1 cellular context compared by ENCODE assay signal in the genomic region with DNA sequence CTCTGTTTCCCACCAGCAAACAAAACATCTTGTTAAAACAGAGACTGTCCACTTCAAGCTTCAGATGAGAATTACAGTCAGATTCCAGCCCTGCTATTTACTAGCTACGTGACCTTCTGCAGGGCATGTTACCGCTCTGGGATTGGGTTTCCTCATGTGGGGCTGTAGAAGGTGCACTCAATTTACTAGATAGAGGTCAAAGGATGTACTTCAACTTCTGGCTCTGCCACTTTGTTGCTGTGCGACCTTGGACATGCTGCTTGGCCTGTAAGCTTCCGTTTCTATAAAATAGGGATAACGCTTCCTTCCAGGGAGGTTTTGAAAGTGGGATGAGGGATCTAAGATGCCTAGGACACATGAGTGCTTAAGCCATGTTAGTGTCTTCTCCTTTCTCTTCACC.
TF ChIP-seq lines count a peak whose summit lies in the region.

No MANE protein-coding gene starts in this region.

TF ChIP-seq in HepG2, 621 proteins besides CTCF, POLR2A, EP300 and RAD21 (continued from another document and continues in another):
- TF ChIP-seq, protein P1, sequence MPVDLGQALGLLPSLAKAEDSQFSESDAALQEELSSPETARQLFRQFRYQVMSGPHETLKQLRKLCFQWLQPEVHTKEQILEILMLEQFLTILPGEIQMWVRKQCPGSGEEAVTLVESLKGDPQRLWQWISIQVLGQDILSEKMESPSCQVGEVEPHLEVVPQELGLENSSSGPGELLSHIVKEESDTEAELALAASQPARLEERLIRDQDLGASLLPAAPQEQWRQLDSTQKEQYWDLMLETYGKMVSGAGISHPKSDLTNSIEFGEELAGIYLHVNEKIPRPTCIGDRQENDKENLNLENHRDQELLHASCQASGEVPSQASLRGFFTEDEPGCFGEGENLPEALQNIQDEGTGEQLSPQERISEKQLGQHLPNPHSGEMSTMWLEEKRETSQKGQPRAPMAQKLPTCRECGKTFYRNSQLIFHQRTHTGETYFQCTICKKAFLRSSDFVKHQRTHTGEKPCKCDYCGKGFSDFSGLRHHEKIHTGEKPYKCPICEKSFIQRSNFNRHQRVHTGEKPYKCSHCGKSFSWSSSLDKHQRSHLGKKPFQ (CRISPR knock-in tag; IDR thresholded peaks at IDR 0.05; ENCODE audit: insufficient replicate concordance): peak; percentile 69
- TF ChIP-seq, protein P2, sequence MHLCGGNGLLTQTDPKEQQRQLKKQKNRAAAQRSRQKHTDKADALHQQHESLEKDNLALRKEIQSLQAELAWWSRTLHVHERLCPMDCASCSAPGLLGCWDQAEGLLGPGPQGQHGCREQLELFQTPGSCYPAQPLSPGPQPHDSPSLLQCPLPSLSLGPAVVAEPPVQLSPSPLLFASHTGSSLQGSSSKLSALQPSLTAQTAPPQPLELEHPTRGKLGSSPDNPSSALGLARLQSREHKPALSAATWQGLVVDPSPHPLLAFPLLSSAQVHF (CRISPR knock-in tag; IDR thresholded peaks at IDR 0.05): no peak
- TF ChIP-seq XRCC5 (optimal IDR thresholded peaks at IDR 0.05; ENCODE audit: low read length): no peak
- peak; percentile 80; the same call in 1 of the 2 replicates for TF ChIP-seq SNAPC2 (CRISPR knock-in tag; IDR thresholded peaks at IDR 0.05)
- no peak for TF ChIP-seq KDM5A (IDR thresholded peaks at IDR 0.05; ENCODE audit: borderline replicate concordance, low read length)
- TF ChIP-seq HNRNPUL1 (IDR thresholded peaks at IDR 0.05; ENCODE audit: low read depth, low read length): no peak
- TF ChIP-seq, protein P3, sequence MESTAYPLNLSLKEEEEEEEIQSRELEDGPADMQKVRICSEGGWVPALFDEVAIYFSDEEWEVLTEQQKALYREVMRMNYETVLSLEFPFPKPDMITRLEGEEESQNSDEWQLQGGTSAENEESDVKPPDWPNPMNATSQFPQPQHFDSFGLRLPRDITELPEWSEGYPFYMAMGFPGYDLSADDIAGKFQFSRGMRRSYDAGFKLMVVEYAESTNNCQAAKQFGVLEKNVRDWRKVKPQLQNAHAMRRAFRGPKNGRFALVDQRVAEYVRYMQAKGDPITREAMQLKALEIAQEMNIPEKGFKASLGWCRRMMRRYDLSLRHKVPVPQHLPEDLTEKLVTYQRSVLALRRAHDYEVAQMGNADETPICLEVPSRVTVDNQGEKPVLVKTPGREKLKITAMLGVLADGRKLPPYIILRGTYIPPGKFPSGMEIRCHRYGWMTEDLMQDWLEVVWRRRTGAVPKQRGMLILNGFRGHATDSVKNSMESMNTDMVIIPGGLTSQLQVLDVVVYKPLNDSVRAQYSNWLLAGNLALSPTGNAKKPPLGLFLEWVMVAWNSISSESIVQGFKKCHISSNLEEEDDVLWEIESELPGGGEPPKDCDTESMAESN (CRISPR knock-in tag; conservative IDR thresholded peaks at IDR 0.05): no peak
- no peak for TF ChIP-seq ZNF746 (CRISPR knock-in tag; IDR thresholded peaks at IDR 0.05)
- no peak for TF ChIP-seq ZNF326 (CRISPR knock-in tag; IDR thresholded peaks at IDR 0.05; ENCODE audit: borderline replicate concordance)
- TF ChIP-seq TBP (CRISPR knock-in tag; IDR thresholded peaks at IDR 0.05): no peak
- TF ChIP-seq MTA3 (CRISPR knock-in tag; IDR thresholded peaks at IDR 0.05): no peak
- TF ChIP-seq, protein P4, sequence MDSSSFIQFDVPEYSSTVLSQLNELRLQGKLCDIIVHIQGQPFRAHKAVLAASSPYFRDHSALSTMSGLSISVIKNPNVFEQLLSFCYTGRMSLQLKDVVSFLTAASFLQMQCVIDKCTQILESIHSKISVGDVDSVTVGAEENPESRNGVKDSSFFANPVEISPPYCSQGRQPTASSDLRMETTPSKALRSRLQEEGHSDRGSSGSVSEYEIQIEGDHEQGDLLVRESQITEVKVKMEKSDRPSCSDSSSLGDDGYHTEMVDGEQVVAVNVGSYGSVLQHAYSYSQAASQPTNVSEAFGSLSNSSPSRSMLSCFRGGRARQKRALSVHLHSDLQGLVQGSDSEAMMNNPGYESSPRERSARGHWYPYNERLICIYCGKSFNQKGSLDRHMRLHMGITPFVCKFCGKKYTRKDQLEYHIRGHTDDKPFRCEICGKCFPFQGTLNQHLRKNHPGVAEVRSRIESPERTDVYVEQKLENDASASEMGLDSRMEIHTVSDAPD (CRISPR knock-in tag; IDR thresholded peaks at IDR 0.05): 0 out of 2 replicates have a peak, but pooled peaks have one; percentile 46
- no peak for TF ChIP-seq KLF13 (CRISPR knock-in tag; IDR thresholded peaks at IDR 0.05)
- TF ChIP-seq ZNF777 (CRISPR knock-in tag; IDR thresholded peaks at IDR 0.05): no peak
- TF ChIP-seq FOXC1 (CRISPR knock-in tag; IDR thresholded peaks at IDR 0.05; ENCODE audit: borderline replicate concordance): no peak
- no peak for TF ChIP-seq MYNN (CRISPR knock-in tag; IDR thresholded peaks at IDR 0.05; ENCODE audit: low read depth)
- no peak for TF ChIP-seq SRSF4 (IDR thresholded peaks at IDR 0.05; ENCODE audit: low read depth, low read length, poor library complexity, severe bottlenecking)
- TF ChIP-seq ZNF44 (CRISPR knock-in tag; IDR thresholded peaks at IDR 0.05): no peak
- TF ChIP-seq ZNF329 (CRISPR knock-in tag; IDR thresholded peaks at IDR 0.05; ENCODE audit: low read depth): no peak
- TF ChIP-seq, protein P5, sequence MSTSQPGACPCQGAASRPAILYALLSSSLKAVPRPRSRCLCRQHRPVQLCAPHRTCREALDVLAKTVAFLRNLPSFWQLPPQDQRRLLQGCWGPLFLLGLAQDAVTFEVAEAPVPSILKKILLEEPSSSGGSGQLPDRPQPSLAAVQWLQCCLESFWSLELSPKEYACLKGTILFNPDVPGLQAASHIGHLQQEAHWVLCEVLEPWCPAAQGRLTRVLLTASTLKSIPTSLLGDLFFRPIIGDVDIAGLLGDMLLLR (CRISPR knock-in tag; IDR thresholded peaks at IDR 0.05): no peak
- TF ChIP-seq, protein P6, sequence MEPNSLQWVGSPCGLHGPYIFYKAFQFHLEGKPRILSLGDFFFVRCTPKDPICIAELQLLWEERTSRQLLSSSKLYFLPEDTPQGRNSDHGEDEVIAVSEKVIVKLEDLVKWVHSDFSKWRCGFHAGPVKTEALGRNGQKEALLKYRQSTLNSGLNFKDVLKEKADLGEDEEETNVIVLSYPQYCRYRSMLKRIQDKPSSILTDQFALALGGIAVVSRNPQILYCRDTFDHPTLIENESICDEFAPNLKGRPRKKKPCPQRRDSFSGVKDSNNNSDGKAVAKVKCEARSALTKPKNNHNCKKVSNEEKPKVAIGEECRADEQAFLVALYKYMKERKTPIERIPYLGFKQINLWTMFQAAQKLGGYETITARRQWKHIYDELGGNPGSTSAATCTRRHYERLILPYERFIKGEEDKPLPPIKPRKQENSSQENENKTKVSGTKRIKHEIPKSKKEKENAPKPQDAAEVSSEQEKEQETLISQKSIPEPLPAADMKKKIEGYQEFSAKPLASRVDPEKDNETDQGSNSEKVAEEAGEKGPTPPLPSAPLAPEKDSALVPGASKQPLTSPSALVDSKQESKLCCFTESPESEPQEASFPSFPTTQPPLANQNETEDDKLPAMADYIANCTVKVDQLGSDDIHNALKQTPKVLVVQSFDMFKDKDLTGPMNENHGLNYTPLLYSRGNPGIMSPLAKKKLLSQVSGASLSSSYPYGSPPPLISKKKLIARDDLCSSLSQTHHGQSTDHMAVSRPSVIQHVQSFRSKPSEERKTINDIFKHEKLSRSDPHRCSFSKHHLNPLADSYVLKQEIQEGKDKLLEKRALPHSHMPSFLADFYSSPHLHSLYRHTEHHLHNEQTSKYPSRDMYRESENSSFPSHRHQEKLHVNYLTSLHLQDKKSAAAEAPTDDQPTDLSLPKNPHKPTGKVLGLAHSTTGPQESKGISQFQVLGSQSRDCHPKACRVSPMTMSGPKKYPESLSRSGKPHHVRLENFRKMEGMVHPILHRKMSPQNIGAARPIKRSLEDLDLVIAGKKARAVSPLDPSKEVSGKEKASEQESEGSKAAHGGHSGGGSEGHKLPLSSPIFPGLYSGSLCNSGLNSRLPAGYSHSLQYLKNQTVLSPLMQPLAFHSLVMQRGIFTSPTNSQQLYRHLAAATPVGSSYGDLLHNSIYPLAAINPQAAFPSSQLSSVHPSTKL (CRISPR knock-in tag; IDR thresholded peaks at IDR 0.05): peak; percentile 81
- no peak for TF ChIP-seq ZNF441 (CRISPR knock-in tag; IDR thresholded peaks at IDR 0.05; ENCODE audit: borderline replicate concordance)
- no peak; the same call in 1 of the 2 replicates for TF ChIP-seq GATA4 (IDR thresholded peaks at IDR 0.05; ENCODE audit: borderline replicate concordance, low read depth)
- TF ChIP-seq ZNF343 (CRISPR knock-in tag; IDR thresholded peaks at IDR 0.05): no peak
- TF ChIP-seq, protein P7, sequence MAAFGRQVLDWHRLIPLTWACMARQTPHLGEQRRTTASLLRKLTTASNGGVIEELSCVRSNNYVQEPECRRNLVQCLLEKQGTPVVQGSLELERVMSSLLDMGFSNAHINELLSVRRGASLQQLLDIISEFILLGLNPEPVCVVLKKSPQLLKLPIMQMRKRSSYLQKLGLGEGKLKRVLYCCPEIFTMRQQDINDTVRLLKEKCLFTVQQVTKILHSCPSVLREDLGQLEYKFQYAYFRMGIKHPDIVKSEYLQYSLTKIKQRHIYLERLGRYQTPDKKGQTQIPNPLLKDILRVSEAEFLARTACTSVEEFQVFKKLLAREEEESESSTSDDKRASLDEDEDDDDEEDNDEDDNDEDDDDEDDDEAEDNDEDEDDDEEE (CRISPR knock-in tag; IDR thresholded peaks at IDR 0.05): no peak
- TF ChIP-seq TAF1 (CRISPR knock-in tag; IDR thresholded peaks at IDR 0.05): no peak
- TF ChIP-seq, protein P8, sequence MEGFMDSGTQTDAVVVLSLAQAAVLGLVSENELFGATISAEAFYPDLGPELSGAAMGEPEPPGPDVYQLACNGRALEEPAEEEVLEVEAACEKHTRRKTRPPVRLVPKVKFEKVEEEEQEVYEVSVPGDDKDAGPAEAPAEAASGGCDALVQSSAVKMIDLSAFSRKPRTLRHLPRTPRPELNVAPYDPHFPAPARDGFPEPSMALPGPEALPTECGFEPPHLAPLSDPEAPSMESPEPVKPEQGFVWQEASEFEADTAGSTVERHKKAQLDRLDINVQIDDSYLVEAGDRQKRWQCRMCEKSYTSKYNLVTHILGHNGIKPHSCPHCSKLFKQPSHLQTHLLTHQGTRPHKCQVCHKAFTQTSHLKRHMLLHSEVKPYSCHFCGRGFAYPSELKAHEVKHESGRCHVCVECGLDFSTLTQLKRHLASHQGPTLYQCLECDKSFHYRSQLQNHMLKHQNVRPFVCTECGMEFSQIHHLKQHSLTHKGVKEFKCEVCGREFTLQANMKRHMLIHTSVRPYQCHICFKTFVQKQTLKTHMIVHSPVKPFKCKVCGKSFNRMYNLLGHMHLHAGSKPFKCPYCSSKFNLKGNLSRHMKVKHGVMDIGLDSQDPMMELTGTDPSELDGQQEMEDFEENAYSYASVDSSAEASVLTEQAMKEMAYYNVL (CRISPR knock-in tag; IDR thresholded peaks at IDR 0.05; ENCODE audit: borderline replicate concordance): no peak
- TF ChIP-seq BCL6 (CRISPR knock-in tag; IDR thresholded peaks at IDR 0.05): peak; percentile 92
- no peak for TF ChIP-seq CREB1 (IDR thresholded peaks at IDR 0.05)
- no peak for TF ChIP-seq CREB1 (CRISPR knock-in tag; IDR thresholded peaks at IDR 0.05)
- TF ChIP-seq, protein P9, sequence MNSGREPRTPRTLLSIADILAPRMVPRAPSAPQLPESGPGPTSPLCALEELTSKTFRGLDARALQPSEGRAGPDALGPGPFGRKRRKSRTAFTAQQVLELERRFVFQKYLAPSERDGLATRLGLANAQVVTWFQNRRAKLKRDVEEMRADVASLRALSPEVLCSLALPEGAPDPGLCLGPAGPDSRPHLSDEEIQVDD (CRISPR knock-in tag; IDR thresholded peaks at IDR 0.05; ENCODE audit: borderline replicate concordance): no peak
- TF ChIP-seq, protein P10, sequence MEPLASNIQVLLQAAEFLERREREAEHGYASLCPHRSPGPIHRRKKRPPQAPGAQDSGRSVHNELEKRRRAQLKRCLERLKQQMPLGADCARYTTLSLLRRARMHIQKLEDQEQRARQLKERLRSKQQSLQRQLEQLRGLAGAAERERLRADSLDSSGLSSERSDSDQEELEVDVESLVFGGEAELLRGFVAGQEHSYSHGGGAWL (CRISPR knock-in tag; IDR thresholded peaks at IDR 0.05): no peak
- peak; percentile 69 for TF ChIP-seq SAP130 (CRISPR knock-in tag; IDR thresholded peaks at IDR 0.05; ENCODE audit: low read depth)
- no peak for TF ChIP-seq TMF1 (CRISPR knock-in tag; IDR thresholded peaks at IDR 0.05; ENCODE audit: low read depth)
- peak; percentile 34; the same call in 1 of the 2 replicates for TF ChIP-seq FOXK1 (CRISPR knock-in tag; IDR thresholded peaks at IDR 0.05; ENCODE audit: borderline replicate concordance, low read depth)
- TF ChIP-seq, protein P11, sequence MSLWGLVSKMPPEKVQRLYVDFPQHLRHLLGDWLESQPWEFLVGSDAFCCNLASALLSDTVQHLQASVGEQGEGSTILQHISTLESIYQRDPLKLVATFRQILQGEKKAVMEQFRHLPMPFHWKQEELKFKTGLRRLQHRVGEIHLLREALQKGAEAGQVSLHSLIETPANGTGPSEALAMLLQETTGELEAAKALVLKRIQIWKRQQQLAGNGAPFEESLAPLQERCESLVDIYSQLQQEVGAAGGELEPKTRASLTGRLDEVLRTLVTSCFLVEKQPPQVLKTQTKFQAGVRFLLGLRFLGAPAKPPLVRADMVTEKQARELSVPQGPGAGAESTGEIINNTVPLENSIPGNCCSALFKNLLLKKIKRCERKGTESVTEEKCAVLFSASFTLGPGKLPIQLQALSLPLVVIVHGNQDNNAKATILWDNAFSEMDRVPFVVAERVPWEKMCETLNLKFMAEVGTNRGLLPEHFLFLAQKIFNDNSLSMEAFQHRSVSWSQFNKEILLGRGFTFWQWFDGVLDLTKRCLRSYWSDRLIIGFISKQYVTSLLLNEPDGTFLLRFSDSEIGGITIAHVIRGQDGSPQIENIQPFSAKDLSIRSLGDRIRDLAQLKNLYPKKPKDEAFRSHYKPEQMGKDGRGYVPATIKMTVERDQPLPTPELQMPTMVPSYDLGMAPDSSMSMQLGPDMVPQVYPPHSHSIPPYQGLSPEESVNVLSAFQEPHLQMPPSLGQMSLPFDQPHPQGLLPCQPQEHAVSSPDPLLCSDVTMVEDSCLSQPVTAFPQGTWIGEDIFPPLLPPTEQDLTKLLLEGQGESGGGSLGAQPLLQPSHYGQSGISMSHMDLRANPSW (CRISPR knock-in tag; IDR thresholded peaks at IDR 0.05; ENCODE audit: borderline replicate concordance): peak; percentile 93
- no peak for TF ChIP-seq ZNF543 (CRISPR knock-in tag; IDR thresholded peaks at IDR 0.05)
- peak; percentile 69 for TF ChIP-seq ERF (CRISPR knock-in tag; IDR thresholded peaks at IDR 0.05)
- no peak for TF ChIP-seq CAMTA2 (CRISPR knock-in tag; IDR thresholded peaks at IDR 0.05; ENCODE audit: borderline replicate concordance)
- TF ChIP-seq PHF5A (CRISPR knock-in tag; IDR thresholded peaks at IDR 0.05; ENCODE audit: low read depth, unreplicated experiment): no peak
- no peak for TF ChIP-seq SRF (IDR thresholded peaks at IDR 0.05; ENCODE audit: low read depth, low read length)
